18 cellular contexts compared by ENCODE assay signal in genomic region chr10:31273789-31274188, GRCh38. TPM values are rescaled to one million over a fixed set of nuclear protein-coding genes. Genes with fewer than 3 reads are reported as not detected.
DNase-seq lines count a peak whose midpoint lies in the region; ATAC-seq and TF ChIP-seq lines count a peak whose summit lies in the region.
"Had no signal": no experiment of that assay in that cellular context is flagged by ENCODE, and none has a peak within 500 bp of the region (broad histone marks: within the 10 kb centered on the region; RNA-seq: fewer than 3 reads in every experiment).

No MANE protein-coding gene starts in this region.

- CTCF ChIA-PET in IMR-90 (lab: Yijun Ruan, JAX) = no interaction called here

- BruUV-seq in IMR-90 (replicated peaks; lab: Mats Ljungman, UMichigan) = no TSS peak

- no peak overlapping the region for H2BK5ac ChIP-seq in IMR-90 (ENCODE audit: low read depth, low read length, poor library complexity, severe bottlenecking)

- H3K4ac ChIP-seq in IMR-90 (ENCODE audit: low read depth, low read length) = peak overlapping the region; percentile 44; the same call in 1 of the 2 replicates

- no peaks in the 10 kb centered on the region for H3K27me3 Mint-ChIP-seq in endothelial cell (ENCODE audit: unreplicated experiment)
- peaks cover 8 to 25% of the 10 kb centered on the region in 2 donors for H3K27me3 Mint-ChIP-seq in natural killer cell treated with Interleukin-12 subunit alpha and Interleukin-12 subunit beta and Interleukin-15 and Interleukin-18, amount 100 ng/mL, for 72 hours
- H3K27me3 Mint-ChIP-seq: CD4-positive, alpha-beta memory T cell had no signal

- no peak for TF ChIP-seq POLR2A in IMR-90 (IDR thresholded peaks at IDR 0.05; ENCODE audit: low read depth, low read length)

- H2AK9ac ChIP-seq in IMR-90 (replicated peaks; ENCODE audit: low read depth, low read length, poor library complexity) = no peak overlapping the region

- ATAC-seq in IMR-90 (ENCODE audit: low read depth) (no peak), HG02610 (IDR thresholded peaks at IDR 0.05; ENCODE audit: unreplicated experiment) (no peak)
- no peak for ATAC-seq in natural killer cell treated with Interleukin-12 subunit alpha and Interleukin-12 subunit beta and Interleukin-15 and Interleukin-18, amount 100 ng/mL, for 72 hours
- ATAC-seq: GM23338, HCT116 had no signal

- no peak overlapping the region for H2AFZ ChIP-seq in IMR-90 (replicated peaks; ENCODE audit: low read length, poor library complexity)
- H2AFZ ChIP-seq: GM23338 had no signal

- peaks cover 8% of the 10 kb centered on the region for H3K36me3 Mint-ChIP-seq in endothelial cell (ENCODE audit: low read depth, unreplicated experiment)
- no peaks in the 10 kb centered on the region for H3K36me3 Mint-ChIP-seq in natural killer cell treated with Interleukin-12 subunit alpha and Interleukin-12 subunit beta and Interleukin-15 and Interleukin-18, amount 100 ng/mL, for 72 hours

- no peak overlapping the region for H4K8ac ChIP-seq in IMR-90 (ENCODE audit: low read depth in 2 of 2, low read length in 2 of 2)

- H3K9me3 Mint-ChIP-seq in endothelial cell (ENCODE audit: unreplicated experiment) = peaks cover 6% of the 10 kb centered on the region
- H3K9me3 Mint-ChIP-seq in natural killer cell treated with Interleukin-12 subunit alpha and Interleukin-12 subunit beta and Interleukin-15 and Interleukin-18, amount 100 ng/mL, for 72 hours = no peaks in the 10 kb centered on the region
- H3K9me3 Mint-ChIP-seq: GM23338, HFFc6 had no signal

- H3K9ac ChIP-seq in BLaER1 (no peak overlapping the region), IMR-90 (ENCODE audit: low read depth, low read length) (no peak overlapping the region)

- no peaks in the 10 kb centered on the region for H3K36me3 ChIP-seq in BLaER1
- H3K36me3 ChIP-seq in IMR-90 (ENCODE audit: control insufficient read depth, insufficient read depth, low read length) = no peaks in the 10 kb centered on the region
- H3K36me3 ChIP-seq: BE2C had no signal

- H3K4me3 Mint-ChIP-seq in endothelial cell (ENCODE audit: unreplicated experiment) = no peak overlapping the region
- H3K4me3 Mint-ChIP-seq in natural killer cell treated with Interleukin-12 subunit alpha and Interleukin-12 subunit beta and Interleukin-15 and Interleukin-18, amount 100 ng/mL, for 72 hours = no peak overlapping the region
- H3K4me3 Mint-ChIP-seq: CD4-positive, alpha-beta memory T cell; GM23338; H9; HFFc6 had no signal

- POLR2A ChIA-PET in IMR-90 (lab: Charles Lee; ENCODE audit: unreplicated experiment) = interaction anchor here (0.6 kb wide), 1 partner anchor 12 kb away, joined by 3 read pairs; no protein-coding TSS in a partner anchor

- H3K79me1 ChIP-seq in IMR-90 (ENCODE audit: low read depth in 1 of 2, low read length in 2 of 2) = peaks cover 0 to 3% of the 10 kb centered on the region in 2 experiments; a peak in 1 of 4 replicates

- TF ChIP-seq RAD21 in IMR-90 (IDR thresholded peaks at IDR 0.05; ENCODE audit: low read length) = no peak

- no peak overlapping the region for H2BK120ac ChIP-seq in IMR-90 (ENCODE audit: low read depth, low read length)

- in situ Hi-C loops in IMR-90 (cut with MboI; ENCODE audit: low sequenced_read_pairs) = no loop called here

- H2BK15ac ChIP-seq in IMR-90 (ENCODE audit: low read depth, low read length) = no peak overlapping the region

- H4K20me1 ChIP-seq in BLaER1 = no peaks in the 10 kb centered on the region
- no peaks in the 10 kb centered on the region for H4K20me1 ChIP-seq in IMR-90 (ENCODE audit: insufficient read depth, low read length)

- peak overlapping the region; percentile 40 for H3K4me2 ChIP-seq in BLaER1
- H3K4me2 ChIP-seq in IMR-90 (ENCODE audit: low read depth, low read length) = no peak overlapping the region
- H3K4me2 ChIP-seq: GM23338 had no signal

- H3K14ac ChIP-seq in IMR-90 (replicated peaks; ENCODE audit: low read depth, low read length) = no peak overlapping the region

- no peak overlapping the region for H4K5ac ChIP-seq in IMR-90 (ENCODE audit: low read depth, low read length)

- no peak for DNase-seq in IMR-90
- DNase-seq in endothelial cell (ENCODE audit: low spot score) = no peak
- no peak for DNase-seq in HT-29 (ENCODE audit: low spot score)
- no peak for DNase-seq in natural killer cell treated with Interleukin-12 subunit alpha and Interleukin-12 subunit beta and Interleukin-15 and Interleukin-18, amount 100 ng/mL, for 72 hours (ENCODE audit: low spot score)
- DNase-seq: BE2C; C1 segment of cervical spinal cord; Calu3; CD4-positive, alpha-beta memory T cell; COR-L47; DMS53; DMS79 treated with DMSO at 0.1 percent for 48 hours; GF-D8; H9; HFFc6 had no signal

- no peak overlapping the region for H2BK20ac ChIP-seq in IMR-90 (ENCODE audit: low read depth, low read length)

- peak overlapping the region; percentile 70 for H3K27ac Mint-ChIP-seq in endothelial cell (ENCODE audit: unreplicated experiment)
- H3K27ac Mint-ChIP-seq in natural killer cell treated with Interleukin-12 subunit alpha and Interleukin-12 subunit beta and Interleukin-15 and Interleukin-18, amount 100 ng/mL, for 72 hours = no peak overlapping the region
- H3K27ac Mint-ChIP-seq: GM23338, H9, HFFc6 had no signal

- no peak for TF ChIP-seq CTCF in IMR-90 (conservative IDR thresholded peaks at IDR 0.05; ENCODE audit: low read depth, low read length)
- no peak for TF ChIP-seq CTCF in endothelial cell (IDR thresholded peaks at IDR 0.05; ENCODE audit: unreplicated experiment)

- peak overlapping the region; percentile 75; the same call in 1 of the 2 replicates for H3K18ac ChIP-seq in IMR-90 (ENCODE audit: low read depth, low read length)

- H3K27me3 ChIP-seq in BLaER1 (no peaks in the 10 kb centered on the region), IMR-90 (ENCODE audit: control insufficient read depth, insufficient read depth, low read length) (no peaks in the 10 kb centered on the region)
- H3K27me3 ChIP-seq: BE2C had no signal

- intact Hi-C loops in IMR-90 (cut with micrococcal nuclease) = no loop called here

- peaks cover 11% of the 10 kb centered on the region for H3K4me1 ChIP-seq in BLaER1
- no peaks in the 10 kb centered on the region for H3K4me1 ChIP-seq in IMR-90 (ENCODE audit: control insufficient read depth, insufficient read depth, low read length)
- H3K4me1 ChIP-seq: BE2C had no signal

- WGBS in IMR-90 (ENCODE audit: extremely low coverage in 2 of 2, insufficient read length in 1 of 2), 2 experiments = no CpG with 5 or more reads among the region's 2 CpGs

- H4K91ac ChIP-seq in IMR-90 (ENCODE audit: insufficient read depth, low read depth, low read length) = no peak overlapping the region

- dilution Hi-C loops in IMR-90 (cut with HindIII; ENCODE audit: low sequenced_read_pairs, unreplicated experiment) = no loop called here

- H3K4me1 Mint-ChIP-seq in endothelial cell (ENCODE audit: unreplicated experiment) = peaks cover 25% of the 10 kb centered on the region
- H3K4me1 Mint-ChIP-seq in natural killer cell treated with Interleukin-12 subunit alpha and Interleukin-12 subunit beta and Interleukin-15 and Interleukin-18, amount 100 ng/mL, for 72 hours (ENCODE audit: low read depth in 2 of 2) = no peaks in the 10 kb centered on the region
- H3K4me1 Mint-ChIP-seq: CD4-positive, alpha-beta memory T cell; GM23338; H9 had no signal

- H3K9me3 ChIP-seq in BLaER1 = peaks cover 11% of the 10 kb centered on the region
- H3K9me3 ChIP-seq in IMR-90 (ENCODE audit: control insufficient read depth, insufficient read depth, low read length) = no peaks in the 10 kb centered on the region
- H3K9me3 ChIP-seq: BE2C had no signal

- H3K27ac ChIP-seq in BLaER1 (0 out of 2 replicates have a peak overlapping the region, but pooled peaks have one; percentile 40), IMR-90 (ENCODE audit: insufficient read depth, low read length) (no peak overlapping the region)

- H3K56ac ChIP-seq in IMR-90 (ENCODE audit: extremely low read depth, insufficient read depth, low read length) = no peak overlapping the region

- H3K9me1 ChIP-seq in IMR-90 (ENCODE audit: insufficient read depth, low read length) = no peaks in the 10 kb centered on the region

- H3K4me3 ChIP-seq in BLaER1 = no peak overlapping the region
- H3K4me3 ChIP-seq in IMR-90 (ENCODE audit: insufficient read depth, low read depth, low read length) = no peak overlapping the region
- H3K4me3 ChIP-seq: GM23338 had no signal

- no peak overlapping the region for H2AK5ac ChIP-seq in IMR-90 (ENCODE audit: low read depth, low read length)

- H3K23ac ChIP-seq in IMR-90 (ENCODE audit: low read depth, low read length) = no peak overlapping the region

TF ChIP-seq in IMR-90, 13 proteins besides CTCF, POLR2A, EP300 and RAD21 (continues in another document):
- TF ChIP-seq FOS (IDR thresholded peaks at IDR 0.05; ENCODE audit: low read depth, low read length) (no peak), ELK1 (IDR thresholded peaks at IDR 0.05; ENCODE audit: borderline replicate concordance, low read depth, low read length) (no peak), USF2 (IDR thresholded peaks at IDR 0.05; ENCODE audit: low read depth, low read length) (no peak), SMC3 (IDR thresholded peaks at IDR 0.05; ENCODE audit: low read depth, low read length) (no peak), CHD1 (IDR thresholded peaks at IDR 0.05; ENCODE audit: low read depth, low read length) (no peak), MAZ (IDR thresholded peaks at IDR 0.05; ENCODE audit: borderline replicate concordance, low read depth, low read length) (no peak)

RNA-seq across cellular contexts. Expression of gene ZEB1, which starts 45.2 kb away (rescaled TPM):
- 108 and 139 TPM in 2 replicates for total RNA-seq in IMR-90 (2012; rRNA removed)
- 21.7 and 23.7 TPM in 2 replicates for polyA plus RNA-seq in IMR-90 (2012; rRNA removed)
- polyA plus RNA-seq in IMR-90 (2012; cell fraction: cytosol; rRNA removed) = 5.6 and 6.0 TPM in 2 replicates
- 8.5 and 80.1 TPM in 2 replicates for polyA plus RNA-seq in IMR-90 (2012; cell fraction: nucleus; rRNA removed; ENCODE audit: low replicate concordance)
- total RNA-seq in endothelial cell (ENCODE audit: unreplicated experiment) = 76.6 TPM
- 0.37 and 1.2 TPM in 2 replicates for total RNA-seq in HT-29 (2014; rRNA removed; shearing (Covaris generic))
- 10 to 100 TPM; 20.0 to 42.8 TPM for total RNA-seq in natural killer cell treated with Interleukin-12 subunit alpha and Interleukin-12 subunit beta and Interleukin-15 and Interleukin-18, amount 100 ng/mL, for 72 hours
